ENCODE assay signal across 6 cellular contexts in genomic region chr7:1512781-1513656, GRCh38. TPM values are rescaled to one million over a fixed set of nuclear protein-coding genes. Genes with fewer than 3 reads are reported as not detected.
A peak's percentile ranks its signal among the peaks of the same experiment; 100 is the strongest.
DNase-seq lines count a peak whose midpoint lies in the region; ATAC-seq, FAIRE-seq and TF ChIP-seq lines count a peak whose summit lies in the region.

No MANE protein-coding gene starts in this region.

- ATAC-seq in sciatic nerve: peak; percentile 83
- ATAC-seq in HG02884 (IDR thresholded peaks at IDR 0.05; ENCODE audit: unreplicated experiment): no peak

- DNase-seq in GM12865 (ENCODE audit: low read depth) (peak; percentile 36), RCC 7860 (ENCODE audit: low spot score) (peak; percentile 80), coronary artery (ENCODE audit: low spot score) (peak; percentile 96), sciatic nerve (ENCODE audit: low spot score) (peak; percentile 79), DMS79 treated with DMSO at 0.1 percent for 48 hours (lab: John Stamatoyannopoulos, UW) (no peak)

- intact Hi-C loops in sciatic nerve (cut with DNase I): no loop called here

- peak overlapping the region; percentile 96 to 99 for H3K27ac ChIP-seq in coronary artery

- TF ChIP-seq CTCF in GM12865 (IDR thresholded peaks at IDR 0.05; ENCODE audit: insufficient read depth, low read depth, low read length, missing control alignments): no peak
- TF ChIP-seq CTCF in coronary artery (IDR thresholded peaks at IDR 0.05): no peak

- H3K4me3 ChIP-seq in GM12865 (ENCODE audit: low read depth, low read length) (no peak overlapping the region), coronary artery (peak overlapping the region; percentile 57)

- peak; percentile 45 for FAIRE-seq in RCC 7860 (lab: Jason Lieb, UNC)

RNA-seq across cellular contexts. Expression of gene INTS1, which starts 8.8 kb away (rescaled TPM):
- total RNA-seq in sciatic nerve: 78.4 TPM

RNA-seq across cellular contexts. Expression of gene MAFK, which starts 17.5 kb away (rescaled TPM):
- total RNA-seq in sciatic nerve: 57.2 TPM

RNA-seq across cellular contexts. Expression of gene TMEM184A, which starts 43.0 kb away (rescaled TPM):
- 0.27 TPM for total RNA-seq in sciatic nerve

RNA-seq across cellular contexts. Expression of gene MICALL2, which starts 53.7 kb away (rescaled TPM):
- total RNA-seq in sciatic nerve: 127 TPM

RNA-seq across cellular contexts. Expression of gene PSMG3, which starts 56.8 kb away (rescaled TPM):
- total RNA-seq in sciatic nerve: 17.5 TPM
